13 cellular contexts compared by ENCODE assay signal in the genomic region with DNA sequence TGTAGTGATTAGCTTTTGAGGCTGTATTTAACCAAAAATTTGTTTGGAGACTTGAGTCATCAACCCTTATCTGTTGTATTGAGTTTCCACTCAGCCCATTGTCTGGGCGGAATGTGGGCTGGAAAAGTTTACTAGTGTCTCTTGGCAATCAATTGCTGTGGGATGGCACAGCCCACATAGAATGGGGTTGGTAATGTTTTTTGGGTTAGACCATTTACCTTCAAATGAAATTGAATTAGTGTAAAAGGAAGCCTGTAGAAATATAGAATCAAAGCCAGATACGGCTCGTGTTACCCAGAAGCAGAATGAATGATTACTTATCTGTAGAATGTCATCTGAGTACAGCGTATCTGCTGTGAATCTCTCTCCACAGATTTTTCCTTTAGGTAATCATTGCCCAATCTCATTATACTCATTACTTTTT.
DNase-seq lines count a peak whose midpoint lies in the region; ATAC-seq, FAIRE-seq and TF ChIP-seq lines count a peak whose summit lies in the region.
"Had no signal": no experiment of that assay in that cellular context is flagged by ENCODE, and none has a peak within 500 bp of the region (broad histone marks: within the 10 kb centered on the region; RNA-seq: fewer than 3 reads in every experiment).

No MANE protein-coding gene starts in this region.

- no peak overlapping the region for H3K4me3 Mint-ChIP-seq in nephron
- H3K4me3 Mint-ChIP-seq in activated T-helper 2 cell treated with anti-CD3 and anti-CD28 coated beads, Interferon-gamma antibody, Interleukin-2, Interleukin-4, amounts not matched to agents 10 μg/mL and 5 μg/mL and 100 μg/mL, durations not matched to agents 14 hours and 24 hours and 36 hours (ENCODE audit: low read depth) = no peak overlapping the region
- H3K4me3 Mint-ChIP-seq: CD8-positive, alpha-beta T cell had no signal

- CTCF ChIA-PET in A549 (lab: Yijun Ruan, JAX) = interaction anchor here (0.8 to 2.7 kb wide), 3 partner anchors 18 to 43 kb away, joined by 3 to 12 read pairs (median 3); no protein-coding TSS in a partner anchor

- POLR2A ChIA-PET in A549 (lab: Yijun Ruan, JAX) = interaction anchor here (2.1 to 3.8 kb wide), 3 partner anchors 35 to 86 kb away, joined by 16 to 36 read pairs (median 25); no protein-coding TSS in a partner anchor

- peaks cover 77% of the 10 kb centered on the region for H3K4me1 Mint-ChIP-seq in nephron
- H3K4me1 Mint-ChIP-seq in activated T-helper 2 cell treated with anti-CD3 and anti-CD28 coated beads, Interferon-gamma antibody, Interleukin-2, Interleukin-4, amounts not matched to agents 10 μg/mL and 5 μg/mL and 100 μg/mL, durations not matched to agents 14 hours and 24 hours and 36 hours (ENCODE audit: low read depth) = peaks cover 42% of the 10 kb centered on the region

- ATAC-seq in A549 = peak in 1 of 2 experiments; percentile 35; a peak in 3 of 6 replicates
- ATAC-seq: CD8-positive, alpha-beta T cell; GM12878 had no signal

- H3K4me3 ChIP-seq in A549 = no peak overlapping the region
- H3K4me3 ChIP-seq in tibial nerve = no peak overlapping the region
- H3K4me3 ChIP-seq: GM12878 had no signal

- H3K36me3 Mint-ChIP-seq in nephron (ENCODE audit: low read depth) = no peaks in the 10 kb centered on the region
- no peaks in the 10 kb centered on the region for H3K36me3 Mint-ChIP-seq in activated T-helper 2 cell treated with anti-CD3 and anti-CD28 coated beads, Interferon-gamma antibody, Interleukin-2, Interleukin-4, amounts not matched to agents 10 μg/mL and 5 μg/mL and 100 μg/mL, durations not matched to agents 14 hours and 24 hours and 36 hours (ENCODE audit: low read depth)
- H3K36me3 Mint-ChIP-seq: CD8-positive, alpha-beta T cell had no signal

- no peaks in the 10 kb centered on the region for H3K36me3 ChIP-seq in tibial nerve

- peak; percentile 13 for FAIRE-seq in A549 (lab: Jason Lieb, UNC)
- FAIRE-seq in GM12892 (lab: Jason Lieb, UNC) = no peak
- FAIRE-seq: GM12878 had no signal

- peak overlapping the region; percentile 63 to 73 (median 64) for H3K27ac Mint-ChIP-seq in nephron
- H3K27ac Mint-ChIP-seq in activated T-helper 2 cell treated with anti-CD3 and anti-CD28 coated beads, Interferon-gamma antibody, Interleukin-2, Interleukin-4, amounts not matched to agents 10 μg/mL and 5 μg/mL and 100 μg/mL, durations not matched to agents 14 hours and 24 hours and 36 hours = no peak overlapping the region
- H3K27ac Mint-ChIP-seq: CD8-positive, alpha-beta T cell had no signal

- DNase-seq in A549 (ENCODE audit: low read depth in 1 of 2, low spot score in 1 of 2) (peak in 1 of 2 experiments; percentile 85), HT1080 (ENCODE audit: low read depth) (peak; percentile 17), amniotic epithelial cell (ENCODE audit: low read depth) (peak; percentile 52), cortex of kidney (lab: John Stamatoyannopoulos, UW) (no peak), GM12892 (ENCODE audit: insufficient read length) (no peak), tibial nerve (ENCODE audit: low spot score in 2 of 2) (no peak)
- no peak for DNase-seq in activated T-helper 2 cell treated with anti-CD3 and anti-CD28 coated beads, Interferon-gamma antibody, Interleukin-2, Interleukin-4, amounts not matched to agents 10 μg/mL and 5 μg/mL and 100 μg/mL, durations not matched to agents 14 hours and 24 hours and 36 hours (ENCODE audit: low spot score)
- DNase-seq: CD8-positive, alpha-beta T cell; effector CD4-positive, alpha-beta T cell; NCI-H1048; SHP77 treated with DMSO at 0.1 percent for 48 hours had no signal

- intact Hi-C loops in activated T-helper 2 cell treated with anti-CD3 and anti-CD28 coated beads, Interferon-gamma antibody, Interleukin-2, Interleukin-4, amounts not matched to agents 10 μg/mL and 5 μg/mL and 100 μg/mL, durations not matched to agents 14 hours and 24 hours and 36 hours (cut with micrococcal nuclease) = no loop called here

- H3K27ac ChIP-seq in A549 (peak overlapping the region; percentile 94 to 97), tibial nerve (peak overlapping the region in 2 of 4 donors; percentile 62 to 78)

- no peak for TF ChIP-seq CTCF in A549 (IDR thresholded peaks at IDR 0.05)
- TF ChIP-seq CTCF in nephron (IDR thresholded peaks at IDR 0.05; ENCODE audit: unreplicated experiment in 3 of 3) = no peak
- TF ChIP-seq CTCF in tibial nerve (IDR thresholded peaks at IDR 0.05) = no peak

- no peaks in the 10 kb centered on the region for H3K27me3 Mint-ChIP-seq in nephron (ENCODE audit: low read depth)
- H3K27me3 Mint-ChIP-seq in activated T-helper 2 cell treated with anti-CD3 and anti-CD28 coated beads, Interferon-gamma antibody, Interleukin-2, Interleukin-4, amounts not matched to agents 10 μg/mL and 5 μg/mL and 100 μg/mL, durations not matched to agents 14 hours and 24 hours and 36 hours (ENCODE audit: low read depth) = peaks cover 48% of the 10 kb centered on the region

- TF ChIP-seq EP300 in A549 (IDR thresholded peaks at IDR 0.05) (peak; percentile 33 to 57; a peak in 2 of 5 replicates), tibial nerve (IDR thresholded peaks at IDR 0.05) (no peak)

- no peaks in the 10 kb centered on the region for H3K9me3 ChIP-seq in A549
- no peaks in the 10 kb centered on the region for H3K9me3 ChIP-seq in tibial nerve

- no peaks in the 10 kb centered on the region for H3K27me3 ChIP-seq in tibial nerve

- H3K9me3 Mint-ChIP-seq in nephron = no peaks in the 10 kb centered on the region
- peaks cover 3% of the 10 kb centered on the region for H3K9me3 Mint-ChIP-seq in activated T-helper 2 cell treated with anti-CD3 and anti-CD28 coated beads, Interferon-gamma antibody, Interleukin-2, Interleukin-4, amounts not matched to agents 10 μg/mL and 5 μg/mL and 100 μg/mL, durations not matched to agents 14 hours and 24 hours and 36 hours
- H3K9me3 Mint-ChIP-seq: CD8-positive, alpha-beta T cell had no signal

- WGBS in A549 (ENCODE audit: missing lambda C conversion rate) = 25% methylated on average over 4 of the region's 4 CpGs
- WGBS in tibial nerve, 2 donors = 59 to 67% methylated on average over 4 of the region's 4 CpGs

- TF ChIP-seq RAD21 in A549 (conservative IDR thresholded peaks at IDR 0.05 in 1 of 2, IDR thresholded peaks at IDR 0.05 in 1 of 2) = peak in 1 of 2 experiments; percentile 33; a peak in 1 of 5 replicates

- peak overlapping the region; percentile 64 for H3K4me2 ChIP-seq in A549

- TF ChIP-seq POLR2A in A549 (IDR thresholded peaks at IDR 0.05; ENCODE audit: low read length) = no peak
- no peak for TF ChIP-seq POLR2A in GM12892 (IDR thresholded peaks at IDR 0.05; ENCODE audit: low read depth, low read length)
- no peak for TF ChIP-seq POLR2A in tibial nerve (IDR thresholded peaks at IDR 0.05)

- H3K4me1 ChIP-seq in A549 (peaks cover 92% of the 10 kb centered on the region), tibial nerve (peaks cover 0 to 84% (median 35%) of the 10 kb centered on the region in 4 donors)

TF ChIP-seq in A549, 52 proteins besides CTCF, POLR2A, EP300 and RAD21 (continues in another document):
- TF ChIP-seq, protein P1, sequence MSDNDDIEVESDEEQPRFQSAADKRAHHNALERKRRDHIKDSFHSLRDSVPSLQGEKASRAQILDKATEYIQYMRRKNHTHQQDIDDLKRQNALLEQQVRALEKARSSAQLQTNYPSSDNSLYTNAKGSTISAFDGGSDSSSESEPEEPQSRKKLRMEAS (IDR thresholded peaks at IDR 0.05) = peak; percentile 53
- TF ChIP-seq HOXB13 (CRISPR knock-in tag; IDR thresholded peaks at IDR 0.05; ENCODE audit: low read depth) (peak; percentile 83), NPAS2 (CRISPR knock-in tag; IDR thresholded peaks at IDR 0.05; ENCODE audit: borderline replicate concordance) (no peak), FOSL2 (IDR thresholded peaks at IDR 0.05) (no peak), FOSL2 (CRISPR knock-in tag; IDR thresholded peaks at IDR 0.05) (peak; percentile 85), HOXB5 (CRISPR knock-in tag; IDR thresholded peaks at IDR 0.05) (peak; percentile 91), FOXS1 (CRISPR knock-in tag; IDR thresholded peaks at IDR 0.05) (peak; percentile 67; the same call in 1 of the 2 replicates), JUNB (IDR thresholded peaks at IDR 0.05) (peak; percentile 53; the same call in 1 of the 2 replicates), CEBPB (IDR thresholded peaks at IDR 0.05) (peak in 1 of 2 experiments; percentile 42; a peak in 1 of 4 replicates), POLR2AphosphoS2 (conservative IDR thresholded peaks at IDR 0.05; ENCODE audit: low read length) (no peak), ZNF302 (CRISPR knock-in tag; IDR thresholded peaks at IDR 0.05) (0 out of 2 replicates have a peak, but pooled peaks have one; percentile 81), EHF (CRISPR knock-in tag; IDR thresholded peaks at IDR 0.05) (peak; percentile 75), TFCP2L1 (CRISPR knock-in tag; IDR thresholded peaks at IDR 0.05) (0 out of 2 replicates have a peak, but pooled peaks have one; percentile 69)
- TF ChIP-seq, protein P2, sequence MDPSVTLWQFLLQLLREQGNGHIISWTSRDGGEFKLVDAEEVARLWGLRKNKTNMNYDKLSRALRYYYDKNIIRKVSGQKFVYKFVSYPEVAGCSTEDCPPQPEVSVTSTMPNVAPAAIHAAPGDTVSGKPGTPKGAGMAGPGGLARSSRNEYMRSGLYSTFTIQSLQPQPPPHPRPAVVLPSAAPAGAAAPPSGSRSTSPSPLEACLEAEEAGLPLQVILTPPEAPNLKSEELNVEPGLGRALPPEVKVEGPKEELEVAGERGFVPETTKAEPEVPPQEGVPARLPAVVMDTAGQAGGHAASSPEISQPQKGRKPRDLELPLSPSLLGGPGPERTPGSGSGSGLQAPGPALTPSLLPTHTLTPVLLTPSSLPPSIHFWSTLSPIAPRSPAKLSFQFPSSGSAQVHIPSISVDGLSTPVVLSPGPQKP (IDR thresholded peaks at IDR 0.05; ENCODE audit: low read depth, low read length) = no peak
- TF ChIP-seq, protein P3, sequence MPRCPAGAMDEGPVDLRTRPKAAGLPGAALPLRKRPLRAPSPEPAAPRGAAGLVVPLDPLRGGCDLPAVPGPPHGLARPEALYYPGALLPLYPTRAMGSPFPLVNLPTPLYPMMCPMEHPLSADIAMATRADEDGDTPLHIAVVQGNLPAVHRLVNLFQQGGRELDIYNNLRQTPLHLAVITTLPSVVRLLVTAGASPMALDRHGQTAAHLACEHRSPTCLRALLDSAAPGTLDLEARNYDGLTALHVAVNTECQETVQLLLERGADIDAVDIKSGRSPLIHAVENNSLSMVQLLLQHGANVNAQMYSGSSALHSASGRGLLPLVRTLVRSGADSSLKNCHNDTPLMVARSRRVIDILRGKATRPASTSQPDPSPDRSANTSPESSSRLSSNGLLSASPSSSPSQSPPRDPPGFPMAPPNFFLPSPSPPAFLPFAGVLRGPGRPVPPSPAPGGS (IDR thresholded peaks at IDR 0.05) = 0 out of 3 replicates have a peak, but pooled peaks have one; percentile 2

Comparison
In these comparisons a context has a peak if more than half of its experiments do, and no peak if none do; other contexts are left out.
1. DNase-seq: peak in HT1080 (single experiment) and amniotic epithelial cell (single experiment); none in activated T-helper 2 cell treated with anti-CD3 and anti-CD28 coated beads, Interferon-gamma antibody, Interleukin-2, Interleukin-4, amounts not matched to agents 10 μg/mL and 5 μg/mL and 100 μg/mL, durations not matched to agents 14 hours and 24 hours and 36 hours (single experiment), cortex of kidney (single experiment), GM12892 (single experiment) and tibial nerve (0 of 2).